ENCODE assay signal across 8 cellular contexts in genomic region chr1:204493145-204493881, GRCh38. TPM values are rescaled to one million over a fixed set of nuclear protein-coding genes. Genes with fewer than 3 reads are reported as not detected.
DNase-seq lines count a peak whose midpoint lies in the region; ATAC-seq and TF ChIP-seq lines count a peak whose summit lies in the region.

No MANE protein-coding gene starts in this region.

- no peak for TF ChIP-seq POLR2A in ovary (IDR thresholded peaks at IDR 0.05)

- TF ChIP-seq EP300 in ovary (IDR thresholded peaks at IDR 0.05): no peak

- no peaks in the 10 kb centered on the region for H4K20me1 ChIP-seq in MM.1S (ENCODE audit: insufficient read depth, low read length)

- H3K4me2 ChIP-seq in MM.1S (ENCODE audit: low read depth, low read length): peak overlapping the region; percentile 90

- intact Hi-C loops in Right ventricle myocardium inferior (cut with DNase I): loop anchor here (2.0 kb wide), 1 partner anchor 27 kb away; no protein-coding TSS in a partner anchor
- intact Hi-C loops in ovary (cut with DNase I): loop anchor here in 2 of 4 donors (5.0 to 10.0 kb wide), 2 partner anchors 51 to 329 kb away; partner anchors contain the start of gene REN (in 1 of the 2)

- WGBS in ovary, 3 donors: 17 to 25% (median 19%) methylated on average over 11 of the region's 11 CpGs

- H3K27ac ChIP-seq in MM.1S (ENCODE audit: low read length) (peak overlapping the region; percentile 83; the same call in 1 of the 2 replicates), ovary (peak overlapping the region; percentile 9 to 61)

- no peaks in the 10 kb centered on the region for H3K9me2 ChIP-seq in MM.1S (replicated peaks; ENCODE audit: insufficient read depth, low read length)

- H3K36me3 ChIP-seq in MM.1S (replicated peaks; ENCODE audit: insufficient read depth, low read length) (no peaks in the 10 kb centered on the region), ovary (no peaks in the 10 kb centered on the region)

- H3K27me3 ChIP-seq in MM.1S (replicated peaks; ENCODE audit: insufficient read depth, low read length) (no peaks in the 10 kb centered on the region), ovary (no peaks in the 10 kb centered on the region)

- in situ Hi-C loops in GM13976 (cut with MboI; ENCODE audit: low sequenced_read_pairs, unreplicated experiment): no loop called here

- ATAC-seq in Right ventricle myocardium inferior (peak; percentile 56), HG02852 (IDR thresholded peaks at IDR 0.05; ENCODE audit: unreplicated experiment) (no peak)

- peak overlapping the region; percentile 84 for H3K9ac ChIP-seq in MM.1S (ENCODE audit: low read length)

- H2AFZ ChIP-seq in MM.1S (ENCODE audit: low read length): peak overlapping the region; percentile 93

- H3F3A ChIP-seq in MM.1S (ENCODE audit: insufficient read depth, low read length): peaks cover 27% of the 10 kb centered on the region

- DNase-seq in ELF-1 (ENCODE audit: low read depth, low spot score) (peak; percentile 78), MM.1S (no peak), Right ventricle myocardium inferior (ENCODE audit: missing footprints) (peak; percentile 81), ovary (peak; percentile 39 to 65 (median 57)), GM13976 (ENCODE audit: low spot score) (no peak)
- DNase-seq in activated effector memory CD4-positive, alpha-beta T cell treated with Interleukin-2 at 50 U/mL for 16 hours: peak; percentile 17
- DNase-seq in activated CD4-positive, alpha-beta T cell treated with anti-CD3 and anti-CD28 coated beads for 48 hours: no peak

- TF ChIP-seq CTCF in MM.1S (IDR thresholded peaks at IDR 0.05; ENCODE audit: low read length) (no peak), ovary (IDR thresholded peaks at IDR 0.05) (no peak), GM13976 (IDR thresholded peaks at IDR 0.05; ENCODE audit: borderline replicate concordance, control extremely low read depth, extremely low read depth, insufficient read depth, missing control alignments) (no peak)

- H3K9me3 ChIP-seq in MM.1S (replicated peaks; ENCODE audit: insufficient read depth, low read length) (no peaks in the 10 kb centered on the region), ovary (no peaks in the 10 kb centered on the region)

- H3K4me3 ChIP-seq in MM.1S (ENCODE audit: low read length) (peak overlapping the region; percentile 78), ovary (peak overlapping the region; percentile 76)

- H3K79me2 ChIP-seq in MM.1S (ENCODE audit: low read length): peaks cover 26% of the 10 kb centered on the region

- H3K4me1 ChIP-seq in MM.1S (ENCODE audit: low read length): peaks cover 15% of the 10 kb centered on the region
- H3K4me1 ChIP-seq in ovary (ENCODE audit: insufficient read depth): peaks cover 10% of the 10 kb centered on the region

RNA-seq across cellular contexts. Expression of gene PIK3C2B, which starts 1.3 kb away (rescaled TPM):
- 22.7 TPM for total RNA-seq in Right ventricle myocardium inferior
- total RNA-seq in ovary: 10 to 100 TPM in 5 of 7 donors, 1 to 10 TPM in 2; 5.6 to 26.0 (median 12.8) TPM
- polyA plus RNA-seq in ovary: 1 to 10 TPM; 6.2 to 7.9 TPM

RNA-seq across cellular contexts. Expression of gene MDM4, which starts 22.9 kb away (rescaled TPM):
- total RNA-seq in Right ventricle myocardium inferior: 28.6 TPM
- total RNA-seq in ovary: 100 to 1,000 TPM in 1 of 7 donors, 10 to 100 TPM in 6; 60.3 to 113 (median 80.0) TPM
- 10 to 100 TPM; 10.2 to 30.7 TPM for polyA plus RNA-seq in ovary

Comparison
In these comparisons a context has a peak if more than half of its experiments do, and no peak if none do; other contexts are left out.
1. DNase-seq: peak in ELF-1 (single experiment), activated effector memory CD4-positive, alpha-beta T cell treated with Interleukin-2 at 50 U/mL for 16 hours (single experiment), Right ventricle myocardium inferior (single experiment) and ovary (5 of 5); none in MM.1S (single experiment), GM13976 (single experiment) and activated CD4-positive, alpha-beta T cell treated with anti-CD3 and anti-CD28 coated beads for 48 hours (single experiment).